Comparison of ENCODE assay signal across 24 cellular contexts in the genomic region with DNA sequence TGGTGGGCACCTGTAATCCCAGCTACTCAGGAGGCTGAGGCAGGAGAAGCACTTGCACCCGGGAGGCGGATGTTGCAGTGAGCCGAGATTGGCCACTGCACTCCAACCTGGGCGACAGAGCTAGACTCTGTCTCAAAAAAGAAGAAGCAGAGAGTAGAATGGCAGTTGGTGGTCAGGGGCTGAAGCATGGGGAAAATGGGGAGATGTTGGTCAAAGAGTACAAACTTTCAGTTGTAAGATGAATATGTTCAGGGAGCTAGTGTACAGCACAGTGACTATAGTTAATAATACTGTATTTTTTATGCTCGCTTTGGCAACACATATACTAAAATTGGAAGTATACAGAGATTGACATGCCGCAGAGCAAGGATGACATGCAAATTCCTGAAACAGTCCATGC.
"Had no signal": no experiment of that assay in that cellular context is flagged by ENCODE, and none has a peak within 500 bp of the region (broad histone marks: within the 10 kb centered on the region; RNA-seq: fewer than 3 reads in every experiment).

No MANE protein-coding gene starts in this region.

- H3K27ac ChIP-seq: epithelial cell of prostate, left lung, lower lobe of right lung, right lobe of liver, upper lobe of right lung had no signal

- H3K9me3 ChIP-seq: left lung, lower lobe of right lung, mucosa of descending colon, right lobe of liver, upper lobe of right lung had no signal

- H3K27me3 Mint-ChIP-seq: activated CD4-positive, alpha-beta T cell treated with anti-CD3 and anti-CD28 coated beads for 36 hours; activated CD8-positive, alpha-beta memory T cell treated with anti-CD3 and anti-CD28 coated beads, Interleukin-2, amount 10 ng/mL, durations not matched to agents 7 days and 5 days; natural killer cell treated with Interleukin-12 subunit alpha and Interleukin-12 subunit beta and Interleukin-15 and Interleukin-18, amount 100 ng/mL, for 72 hours; progenitor cell of endocrine pancreas; stimulated activated naive CD8-positive, alpha-beta T cell treated with anti-CD3 and anti-CD28 coated beads, Interleukin-15, amount 100 ng/mL, for 72 hours had no signal

- H3K4me1 ChIP-seq: left lung, lower lobe of right lung, right lobe of liver, upper lobe of right lung had no signal

- DNase-seq: activated CD4-positive, alpha-beta T cell treated with anti-CD3 and anti-CD28 coated beads for 36 hours; activated CD4-positive, CD25-positive, alpha-beta regulatory T cell; activated CD8-positive, alpha-beta memory T cell treated with anti-CD3 and anti-CD28 coated beads, Interleukin-2, amount 10 ng/mL, durations not matched to agents 7 days and 5 days; activated CD8-positive, alpha-beta T cell treated with anti-CD3 and anti-CD28 coated beads, Interleukin-2, amount 10 ng/mL, durations not matched to agents 7 days and 5 days; activated naive CD4-positive, alpha-beta T cell; activated T-cell treated with anti-CD3 and anti-CD28 coated beads, Interleukin-2, amount 50 U/mL, for 72 hours; dermis blood vessel endothelial cell; effector CD8-positive, alpha-beta T cell; kidney glomerular epithelial cell; left lung; lower lobe of right lung; mesendoderm; mucosa of descending colon; right lobe of liver; stimulated activated CD4-positive, alpha-beta T cell treated with anti-CD3 and anti-CD28 coated beads, Interleukin-12 subunit alpha, Interleukin-12 subunit beta, amount 100 ng/mL, for 4 hours; stimulated activated CD4-positive, alpha-beta T cell treated with anti-CD3 and anti-CD28 coated beads, Interleukin-4, amount 100 ng/mL, for 1 hour; stimulated activated naive CD8-positive, alpha-beta T cell treated with anti-CD3 and anti-CD28 coated beads, Interleukin-15, amount 100 ng/mL, for 72 hours; substantia nigra; upper lobe of right lung had no signal

- H3K27me3 ChIP-seq: left lung, right lobe of liver, upper lobe of right lung had no signal

- H3K4me3 Mint-ChIP-seq: activated CD4-positive, alpha-beta T cell treated with anti-CD3 and anti-CD28 coated beads for 36 hours; activated CD8-positive, alpha-beta memory T cell treated with anti-CD3 and anti-CD28 coated beads, Interleukin-2, amount 10 ng/mL, durations not matched to agents 7 days and 5 days; activated CD8-positive, alpha-beta T cell treated with anti-CD3 and anti-CD28 coated beads, Interleukin-2, amount 10 ng/mL, durations not matched to agents 7 days and 5 days; activated T-cell treated with anti-CD3 and anti-CD28 coated beads, Interleukin-2, amount 50 U/mL, for 72 hours; natural killer cell treated with Interleukin-12 subunit alpha and Interleukin-12 subunit beta and Interleukin-15 and Interleukin-18, amount 100 ng/mL, for 72 hours; stimulated activated effector memory CD8-positive, alpha-beta T cell treated with anti-CD3 and anti-CD28 coated beads, Interleukin-12 subunit alpha, Interleukin-12 subunit beta, amount 100 ng/mL, for 72 hours; stimulated activated naive CD8-positive, alpha-beta T cell treated with anti-CD3 and anti-CD28 coated beads, Interleukin-15, amount 100 ng/mL, for 72 hours had no signal

- H3K36me3 ChIP-seq: left lung, lower lobe of right lung, right lobe of liver, upper lobe of right lung had no signal

- H3K4me1 Mint-ChIP-seq: activated CD4-positive, alpha-beta T cell treated with anti-CD3 and anti-CD28 coated beads for 36 hours; activated CD8-positive, alpha-beta memory T cell treated with anti-CD3 and anti-CD28 coated beads, Interleukin-2, amount 10 ng/mL, durations not matched to agents 7 days and 5 days; stimulated activated effector memory CD8-positive, alpha-beta T cell treated with anti-CD3 and anti-CD28 coated beads, Interleukin-12 subunit alpha, Interleukin-12 subunit beta, amount 100 ng/mL, for 72 hours; stimulated activated naive CD8-positive, alpha-beta T cell treated with anti-CD3 and anti-CD28 coated beads, Interleukin-15, amount 100 ng/mL, for 72 hours had no signal

- H3K9me3 Mint-ChIP-seq: activated naive CD4-positive, alpha-beta T cell treated with anti-CD3 and anti-CD28 coated beads, Interleukin-2, amount 50 U/mL, for 72 hours; activated T-cell treated with anti-CD3 and anti-CD28 coated beads, Interleukin-2, amount 50 U/mL, for 72 hours; natural killer cell treated with Interleukin-12 subunit alpha and Interleukin-12 subunit beta and Interleukin-15 and Interleukin-18, amount 100 ng/mL, for 72 hours; stimulated activated effector memory CD8-positive, alpha-beta T cell treated with anti-CD3 and anti-CD28 coated beads, Interleukin-12 subunit alpha, Interleukin-12 subunit beta, amount 100 ng/mL, for 72 hours; stimulated activated naive CD8-positive, alpha-beta T cell treated with anti-CD3 and anti-CD28 coated beads, Interleukin-15, amount 100 ng/mL, for 72 hours had no signal

- H3K27ac Mint-ChIP-seq: activated CD4-positive, alpha-beta T cell treated with anti-CD3 and anti-CD28 coated beads for 36 hours; activated CD8-positive, alpha-beta memory T cell treated with anti-CD3 and anti-CD28 coated beads, Interleukin-2, amount 10 ng/mL, durations not matched to agents 7 days and 5 days; activated CD8-positive, alpha-beta T cell treated with anti-CD3 and anti-CD28 coated beads, Interleukin-2, amount 10 ng/mL, durations not matched to agents 7 days and 5 days; activated naive CD4-positive, alpha-beta T cell treated with anti-CD3 and anti-CD28 coated beads, Interleukin-2, amount 50 U/mL, for 72 hours; activated T-cell treated with anti-CD3 and anti-CD28 coated beads, Interleukin-2, amount 50 U/mL, for 72 hours; natural killer cell treated with Interleukin-12 subunit alpha and Interleukin-12 subunit beta and Interleukin-15 and Interleukin-18, amount 100 ng/mL, for 72 hours; progenitor cell of endocrine pancreas; stimulated activated effector memory CD8-positive, alpha-beta T cell treated with anti-CD3 and anti-CD28 coated beads, Interleukin-12 subunit alpha, Interleukin-12 subunit beta, amount 100 ng/mL, for 72 hours; stimulated activated naive CD8-positive, alpha-beta T cell treated with anti-CD3 and anti-CD28 coated beads, Interleukin-15, amount 100 ng/mL, for 72 hours had no signal

- H3K4me3 ChIP-seq: left lung, lower lobe of right lung, mucosa of descending colon, right lobe of liver, upper lobe of right lung had no signal

- ATAC-seq: activated CD4-positive, alpha-beta T cell treated with anti-CD3 and anti-CD28 coated beads for 36 hours; activated CD8-positive, alpha-beta memory T cell treated with anti-CD3 and anti-CD28 coated beads, Interleukin-2, amount 10 ng/mL, durations not matched to agents 7 days and 5 days; activated CD8-positive, alpha-beta T cell treated with anti-CD3 and anti-CD28 coated beads, Interleukin-2, amount 10 ng/mL, durations not matched to agents 7 days and 5 days; activated naive CD4-positive, alpha-beta T cell treated with anti-CD3 and anti-CD28 coated beads, Interleukin-2, amount 50 U/mL, for 72 hours; activated T-cell treated with anti-CD3 and anti-CD28 coated beads, Interleukin-2, amount 50 U/mL, for 72 hours; left lung; lower lobe of right lung; mucosa of descending colon; natural killer cell treated with Interleukin-12 subunit alpha and Interleukin-12 subunit beta and Interleukin-15 and Interleukin-18, amount 100 ng/mL, for 72 hours; right lobe of liver; stimulated activated effector memory CD8-positive, alpha-beta T cell treated with anti-CD3 and anti-CD28 coated beads, Interleukin-12 subunit alpha, Interleukin-12 subunit beta, amount 100 ng/mL, for 72 hours; stimulated activated naive CD8-positive, alpha-beta T cell treated with anti-CD3 and anti-CD28 coated beads, Interleukin-15, amount 100 ng/mL, for 72 hours; upper lobe of right lung had no signal

- H3K36me3 Mint-ChIP-seq: activated CD8-positive, alpha-beta memory T cell treated with anti-CD3 and anti-CD28 coated beads, Interleukin-2, amount 10 ng/mL, durations not matched to agents 7 days and 5 days; activated naive CD4-positive, alpha-beta T cell treated with anti-CD3 and anti-CD28 coated beads, Interleukin-2, amount 50 U/mL, for 72 hours; natural killer cell treated with Interleukin-12 subunit alpha and Interleukin-12 subunit beta and Interleukin-15 and Interleukin-18, amount 100 ng/mL, for 72 hours; stimulated activated effector memory CD8-positive, alpha-beta T cell treated with anti-CD3 and anti-CD28 coated beads, Interleukin-12 subunit alpha, Interleukin-12 subunit beta, amount 100 ng/mL, for 72 hours had no signal
